Comparison of ENCODE assay signal across 1 cellular context in the genomic region with DNA sequence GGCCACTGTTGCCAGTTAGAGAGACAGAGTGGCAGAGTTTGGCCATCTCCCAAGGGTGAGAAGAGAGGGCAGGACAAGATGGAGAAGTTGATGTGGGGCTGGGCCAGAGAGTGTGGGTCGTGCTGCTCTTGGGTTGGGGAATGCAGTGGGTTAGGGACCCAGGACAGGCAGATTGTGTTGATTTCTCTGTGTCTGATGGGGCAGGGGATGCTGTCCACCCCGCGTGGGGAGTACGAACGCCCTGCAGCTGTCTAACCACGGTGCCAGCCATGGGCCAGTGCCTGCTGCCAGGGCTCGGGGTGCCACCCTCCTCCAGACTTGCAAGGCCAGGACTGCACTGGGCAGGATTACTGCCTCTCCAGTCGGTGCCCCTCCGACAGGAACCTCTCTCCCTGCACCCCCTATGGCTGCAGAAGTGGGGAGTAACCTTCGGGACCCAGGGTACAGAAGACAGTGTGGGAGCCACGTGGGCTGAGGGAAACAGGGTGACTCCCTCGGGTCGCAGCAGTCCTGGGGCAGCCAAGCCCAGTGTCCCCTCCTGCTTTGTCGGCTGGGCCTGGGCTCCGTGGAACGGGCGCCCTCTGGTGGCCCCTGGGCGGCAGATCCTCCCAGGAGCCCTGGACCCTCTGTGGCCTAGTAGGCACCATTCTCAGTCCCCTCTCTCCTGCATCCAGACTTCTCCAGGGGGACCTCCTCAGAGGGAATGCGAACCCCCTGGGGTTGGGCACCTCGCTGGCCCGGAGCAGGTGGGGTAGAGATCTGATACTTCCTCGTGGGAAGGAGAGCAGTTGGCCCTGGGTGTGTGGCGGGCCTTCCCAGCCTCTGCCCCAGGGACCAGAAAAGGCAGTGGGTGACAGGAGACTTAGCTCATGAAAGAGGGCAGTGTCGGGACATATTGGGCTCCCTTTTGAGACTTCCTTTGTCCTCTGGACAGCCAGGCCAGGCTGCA.
TF ChIP-seq lines count a peak whose summit lies in the region.

No MANE protein-coding gene starts in this region.

TF ChIP-seq in K562, 482 proteins besides CTCF, POLR2A, EP300 and RAD21 (continued from another document and continues in another):
- TF ChIP-seq, protein P1, sequence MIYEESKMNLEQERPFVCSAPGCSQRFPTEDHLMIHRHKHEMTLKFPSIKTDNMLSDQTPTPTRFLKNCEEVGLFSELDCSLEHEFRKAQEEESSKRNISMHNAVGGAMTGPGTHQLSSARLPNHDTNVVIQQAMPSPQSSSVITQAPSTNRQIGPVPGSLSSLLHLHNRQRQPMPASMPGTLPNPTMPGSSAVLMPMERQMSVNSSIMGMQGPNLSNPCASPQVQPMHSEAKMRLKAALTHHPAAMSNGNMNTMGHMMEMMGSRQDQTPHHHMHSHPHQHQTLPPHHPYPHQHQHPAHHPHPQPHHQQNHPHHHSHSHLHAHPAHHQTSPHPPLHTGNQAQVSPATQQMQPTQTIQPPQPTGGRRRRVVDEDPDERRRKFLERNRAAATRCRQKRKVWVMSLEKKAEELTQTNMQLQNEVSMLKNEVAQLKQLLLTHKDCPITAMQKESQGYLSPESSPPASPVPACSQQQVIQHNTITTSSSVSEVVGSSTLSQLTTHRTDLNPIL (CRISPR knock-in tag; IDR thresholded peaks at IDR 0.05), result no peak
- TF ChIP-seq ELF4 (CRISPR knock-in tag; IDR thresholded peaks at IDR 0.05) (no peak), MCM2 (IDR thresholded peaks at IDR 0.05; ENCODE audit: low read depth) (no peak), ZBTB7A (IDR thresholded peaks at IDR 0.05; ENCODE audit: borderline replicate concordance, control insufficient read depth, low read depth, low read length) (peak; percentile 32; the same call in 1 of the 2 replicates), EWSR1 (IDR thresholded peaks at IDR 0.05; ENCODE audit: borderline replicate concordance, low read depth, partially characterized antibody) (no peak), ZNF830 (CRISPR knock-in tag; IDR thresholded peaks at IDR 0.05) (no peak), ZFP1 (CRISPR knock-in tag; IDR thresholded peaks at IDR 0.05) (no peak), ZFPM2 (CRISPR knock-in tag; IDR thresholded peaks at IDR 0.05) (no peak), MTA3 (IDR thresholded peaks at IDR 0.05; ENCODE audit: borderline replicate concordance) (no peak), CCNT2 (IDR thresholded peaks at IDR 0.05; ENCODE audit: borderline replicate concordance, extremely low read depth, insufficient read length, low read depth, low read length) (no peak), HDGF (IDR thresholded peaks at IDR 0.05) (no peak), ARHGAP35 (IDR thresholded peaks at IDR 0.05; ENCODE audit: partially characterized antibody) (no peak), FOSL1 (tag; conservative IDR thresholded peaks at IDR 0.05) (no peak), ZNF232 (CRISPR knock-in tag; IDR thresholded peaks at IDR 0.05) (no peak), SIN3B (IDR thresholded peaks at IDR 0.05; ENCODE audit: low read depth) (no peak), DIDO1 (tag; IDR thresholded peaks at IDR 0.05; ENCODE audit: low read depth) (no peak), HIVEP1 (CRISPR knock-in tag; IDR thresholded peaks at IDR 0.05) (no peak), NR3C1 (CRISPR knock-in tag; IDR thresholded peaks at IDR 0.05) (no peak), ZFX (CRISPR knock-in tag; IDR thresholded peaks at IDR 0.05) (0 out of 2 replicates have a peak, but pooled peaks have one; percentile 25), ZSCAN29 (IDR thresholded peaks at IDR 0.05) (no peak), ZNF57 (CRISPR knock-in tag; IDR thresholded peaks at IDR 0.05) (no peak), ZNF780A (CRISPR knock-in tag; IDR thresholded peaks at IDR 0.05) (no peak), HNRNPH1 (optimal IDR thresholded peaks at IDR 0.05; ENCODE audit: low read depth, low read length) (no peak), NR4A1 (CRISPR knock-in tag; IDR thresholded peaks at IDR 0.05) (no peak), NR4A1 (tag; IDR thresholded peaks at IDR 0.05) (no peak), ZNF408 (CRISPR knock-in tag; IDR thresholded peaks at IDR 0.05; ENCODE audit: low read depth) (no peak), RB1 (IDR thresholded peaks at IDR 0.05; ENCODE audit: low read depth) (peak; percentile 72; the same call in 1 of the 2 replicates), U2AF2 (optimal IDR thresholded peaks at IDR 0.05; ENCODE audit: low read depth, low read length) (no peak)
- TF ChIP-seq, protein P2, sequence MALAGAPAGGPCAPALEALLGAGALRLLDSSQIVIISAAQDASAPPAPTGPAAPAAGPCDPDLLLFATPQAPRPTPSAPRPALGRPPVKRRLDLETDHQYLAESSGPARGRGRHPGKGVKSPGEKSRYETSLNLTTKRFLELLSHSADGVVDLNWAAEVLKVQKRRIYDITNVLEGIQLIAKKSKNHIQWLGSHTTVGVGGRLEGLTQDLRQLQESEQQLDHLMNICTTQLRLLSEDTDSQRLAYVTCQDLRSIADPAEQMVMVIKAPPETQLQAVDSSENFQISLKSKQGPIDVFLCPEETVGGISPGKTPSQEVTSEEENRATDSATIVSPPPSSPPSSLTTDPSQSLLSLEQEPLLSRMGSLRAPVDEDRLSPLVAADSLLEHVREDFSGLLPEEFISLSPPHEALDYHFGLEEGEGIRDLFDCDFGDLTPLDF (CRISPR knock-in tag; IDR thresholded peaks at IDR 0.05), result no peak
- TF ChIP-seq, protein P3, sequence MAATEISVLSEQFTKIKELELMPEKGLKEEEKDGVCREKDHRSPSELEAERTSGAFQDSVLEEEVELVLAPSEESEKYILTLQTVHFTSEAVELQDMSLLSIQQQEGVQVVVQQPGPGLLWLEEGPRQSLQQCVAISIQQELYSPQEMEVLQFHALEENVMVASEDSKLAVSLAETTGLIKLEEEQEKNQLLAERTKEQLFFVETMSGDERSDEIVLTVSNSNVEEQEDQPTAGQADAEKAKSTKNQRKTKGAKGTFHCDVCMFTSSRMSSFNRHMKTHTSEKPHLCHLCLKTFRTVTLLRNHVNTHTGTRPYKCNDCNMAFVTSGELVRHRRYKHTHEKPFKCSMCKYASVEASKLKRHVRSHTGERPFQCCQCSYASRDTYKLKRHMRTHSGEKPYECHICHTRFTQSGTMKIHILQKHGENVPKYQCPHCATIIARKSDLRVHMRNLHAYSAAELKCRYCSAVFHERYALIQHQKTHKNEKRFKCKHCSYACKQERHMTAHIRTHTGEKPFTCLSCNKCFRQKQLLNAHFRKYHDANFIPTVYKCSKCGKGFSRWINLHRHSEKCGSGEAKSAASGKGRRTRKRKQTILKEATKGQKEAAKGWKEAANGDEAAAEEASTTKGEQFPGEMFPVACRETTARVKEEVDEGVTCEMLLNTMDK (IDR thresholded peaks at IDR 0.05; ENCODE audit: borderline replicate concordance, insufficient read depth, low read depth, low read length, poor library complexity, severe bottlenecking), result no peak
- TF ChIP-seq, protein P4, sequence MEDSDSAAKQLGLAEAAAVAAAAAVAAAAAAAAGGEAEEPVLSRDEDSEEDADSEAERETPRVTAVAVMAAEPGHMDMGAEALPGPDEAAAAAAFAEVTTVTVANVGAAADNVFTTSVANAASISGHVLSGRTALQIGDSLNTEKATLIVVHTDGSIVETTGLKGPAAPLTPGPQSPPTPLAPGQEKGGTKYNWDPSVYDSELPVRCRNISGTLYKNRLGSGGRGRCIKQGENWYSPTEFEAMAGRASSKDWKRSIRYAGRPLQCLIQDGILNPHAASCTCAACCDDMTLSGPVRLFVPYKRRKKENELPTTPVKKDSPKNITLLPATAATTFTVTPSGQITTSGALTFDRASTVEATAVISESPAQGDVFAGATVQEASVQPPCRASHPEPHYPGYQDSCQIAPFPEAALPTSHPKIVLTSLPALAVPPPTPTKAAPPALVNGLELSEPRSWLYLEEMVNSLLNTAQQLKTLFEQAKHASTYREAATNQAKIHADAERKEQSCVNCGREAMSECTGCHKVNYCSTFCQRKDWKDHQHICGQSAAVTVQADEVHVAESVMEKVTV (CRISPR knock-in tag; IDR thresholded peaks at IDR 0.05), result peak; percentile 60; the same call in 1 of the 2 replicates
- TF ChIP-seq, protein P5, sequence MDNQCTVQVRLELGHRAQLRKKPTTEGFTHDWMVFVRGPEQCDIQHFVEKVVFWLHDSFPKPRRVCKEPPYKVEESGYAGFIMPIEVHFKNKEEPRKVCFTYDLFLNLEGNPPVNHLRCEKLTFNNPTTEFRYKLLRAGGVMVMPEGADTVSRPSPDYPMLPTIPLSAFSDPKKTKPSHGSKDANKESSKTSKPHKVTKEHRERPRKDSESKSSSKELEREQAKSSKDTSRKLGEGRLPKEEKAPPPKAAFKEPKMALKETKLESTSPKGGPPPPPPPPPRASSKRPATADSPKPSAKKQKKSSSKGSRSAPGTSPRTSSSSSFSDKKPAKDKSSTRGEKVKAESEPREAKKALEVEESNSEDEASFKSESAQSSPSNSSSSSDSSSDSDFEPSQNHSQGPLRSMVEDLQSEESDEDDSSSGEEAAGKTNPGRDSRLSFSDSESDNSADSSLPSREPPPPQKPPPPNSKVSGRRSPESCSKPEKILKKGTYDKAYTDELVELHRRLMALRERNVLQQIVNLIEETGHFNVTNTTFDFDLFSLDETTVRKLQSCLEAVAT (IDR thresholded peaks at IDR 0.05), result no peak
- TF ChIP-seq, protein P6, sequence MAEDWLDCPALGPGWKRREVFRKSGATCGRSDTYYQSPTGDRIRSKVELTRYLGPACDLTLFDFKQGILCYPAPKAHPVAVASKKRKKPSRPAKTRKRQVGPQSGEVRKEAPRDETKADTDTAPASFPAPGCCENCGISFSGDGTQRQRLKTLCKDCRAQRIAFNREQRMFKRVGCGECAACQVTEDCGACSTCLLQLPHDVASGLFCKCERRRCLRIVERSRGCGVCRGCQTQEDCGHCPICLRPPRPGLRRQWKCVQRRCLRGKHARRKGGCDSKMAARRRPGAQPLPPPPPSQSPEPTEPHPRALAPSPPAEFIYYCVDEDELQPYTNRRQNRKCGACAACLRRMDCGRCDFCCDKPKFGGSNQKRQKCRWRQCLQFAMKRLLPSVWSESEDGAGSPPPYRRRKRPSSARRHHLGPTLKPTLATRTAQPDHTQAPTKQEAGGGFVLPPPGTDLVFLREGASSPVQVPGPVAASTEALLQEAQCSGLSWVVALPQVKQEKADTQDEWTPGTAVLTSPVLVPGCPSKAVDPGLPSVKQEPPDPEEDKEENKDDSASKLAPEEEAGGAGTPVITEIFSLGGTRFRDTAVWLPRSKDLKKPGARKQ (CRISPR knock-in tag; IDR thresholded peaks at IDR 0.05), result no peak
- TF ChIP-seq, protein P7, sequence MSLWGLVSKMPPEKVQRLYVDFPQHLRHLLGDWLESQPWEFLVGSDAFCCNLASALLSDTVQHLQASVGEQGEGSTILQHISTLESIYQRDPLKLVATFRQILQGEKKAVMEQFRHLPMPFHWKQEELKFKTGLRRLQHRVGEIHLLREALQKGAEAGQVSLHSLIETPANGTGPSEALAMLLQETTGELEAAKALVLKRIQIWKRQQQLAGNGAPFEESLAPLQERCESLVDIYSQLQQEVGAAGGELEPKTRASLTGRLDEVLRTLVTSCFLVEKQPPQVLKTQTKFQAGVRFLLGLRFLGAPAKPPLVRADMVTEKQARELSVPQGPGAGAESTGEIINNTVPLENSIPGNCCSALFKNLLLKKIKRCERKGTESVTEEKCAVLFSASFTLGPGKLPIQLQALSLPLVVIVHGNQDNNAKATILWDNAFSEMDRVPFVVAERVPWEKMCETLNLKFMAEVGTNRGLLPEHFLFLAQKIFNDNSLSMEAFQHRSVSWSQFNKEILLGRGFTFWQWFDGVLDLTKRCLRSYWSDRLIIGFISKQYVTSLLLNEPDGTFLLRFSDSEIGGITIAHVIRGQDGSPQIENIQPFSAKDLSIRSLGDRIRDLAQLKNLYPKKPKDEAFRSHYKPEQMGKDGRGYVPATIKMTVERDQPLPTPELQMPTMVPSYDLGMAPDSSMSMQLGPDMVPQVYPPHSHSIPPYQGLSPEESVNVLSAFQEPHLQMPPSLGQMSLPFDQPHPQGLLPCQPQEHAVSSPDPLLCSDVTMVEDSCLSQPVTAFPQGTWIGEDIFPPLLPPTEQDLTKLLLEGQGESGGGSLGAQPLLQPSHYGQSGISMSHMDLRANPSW (CRISPR knock-in tag; IDR thresholded peaks at IDR 0.05), result no peak
- TF ChIP-seq, protein P8, sequence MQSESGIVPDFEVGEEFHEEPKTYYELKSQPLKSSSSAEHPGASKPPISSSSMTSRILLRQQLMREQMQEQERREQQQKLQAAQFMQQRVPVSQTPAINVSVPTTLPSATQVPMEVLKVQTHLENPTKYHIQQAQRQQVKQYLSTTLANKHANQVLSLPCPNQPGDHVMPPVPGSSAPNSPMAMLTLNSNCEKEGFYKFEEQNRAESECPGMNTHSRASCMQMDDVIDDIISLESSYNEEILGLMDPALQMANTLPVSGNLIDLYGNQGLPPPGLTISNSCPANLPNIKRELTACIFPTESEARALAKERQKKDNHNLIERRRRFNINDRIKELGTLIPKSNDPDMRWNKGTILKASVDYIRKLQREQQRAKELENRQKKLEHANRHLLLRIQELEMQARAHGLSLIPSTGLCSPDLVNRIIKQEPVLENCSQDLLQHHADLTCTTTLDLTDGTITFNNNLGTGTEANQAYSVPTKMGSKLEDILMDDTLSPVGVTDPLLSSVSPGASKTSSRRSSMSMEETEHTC (IDR thresholded peaks at IDR 0.05), result no peak
- TF ChIP-seq, protein P9, sequence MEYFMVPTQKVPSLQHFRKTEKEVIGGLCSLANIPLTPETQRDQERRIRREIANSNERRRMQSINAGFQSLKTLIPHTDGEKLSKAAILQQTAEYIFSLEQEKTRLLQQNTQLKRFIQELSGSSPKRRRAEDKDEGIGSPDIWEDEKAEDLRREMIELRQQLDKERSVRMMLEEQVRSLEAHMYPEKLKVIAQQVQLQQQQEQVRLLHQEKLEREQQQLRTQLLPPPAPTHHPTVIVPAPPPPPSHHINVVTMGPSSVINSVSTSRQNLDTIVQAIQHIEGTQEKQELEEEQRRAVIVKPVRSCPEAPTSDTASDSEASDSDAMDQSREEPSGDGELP (CRISPR knock-in tag; IDR thresholded peaks at IDR 0.05; ENCODE audit: borderline replicate concordance), result peak; percentile 20; the same call in 1 of the 2 replicates
- TF ChIP-seq, protein P10, sequence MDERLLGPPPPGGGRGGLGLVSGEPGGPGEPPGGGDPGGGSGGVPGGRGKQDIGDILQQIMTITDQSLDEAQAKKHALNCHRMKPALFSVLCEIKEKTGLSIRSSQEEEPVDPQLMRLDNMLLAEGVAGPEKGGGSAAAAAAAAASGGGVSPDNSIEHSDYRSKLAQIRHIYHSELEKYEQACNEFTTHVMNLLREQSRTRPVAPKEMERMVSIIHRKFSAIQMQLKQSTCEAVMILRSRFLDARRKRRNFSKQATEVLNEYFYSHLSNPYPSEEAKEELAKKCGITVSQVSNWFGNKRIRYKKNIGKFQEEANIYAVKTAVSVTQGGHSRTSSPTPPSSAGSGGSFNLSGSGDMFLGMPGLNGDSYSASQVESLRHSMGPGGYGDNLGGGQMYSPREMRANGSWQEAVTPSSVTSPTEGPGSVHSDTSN (CRISPR knock-in tag; IDR thresholded peaks at IDR 0.05; ENCODE audit: low read depth), result no peak
- TF ChIP-seq, protein P10 (tag; conservative IDR thresholded peaks at IDR 0.05; ENCODE audit: low read depth), result no peak
